In genomic region chr1:235324296-235324695, GRCh38 we compare ENCODE assay signal across 1 cellular context.
TF ChIP-seq lines count a peak whose summit lies in the region.

No MANE protein-coding gene starts in this region.

TF ChIP-seq in WTC11, 78 proteins besides CTCF, POLR2A, EP300 and RAD21 (continued from another document):
- TF ChIP-seq ARID4B (CRISPR knock-in tag; IDR thresholded peaks at IDR 0.05; ENCODE audit: borderline replicate concordance) (no peak), TCF7 (CRISPR knock-in tag; IDR thresholded peaks at IDR 0.05; ENCODE audit: low read depth) (no peak), SP1 (CRISPR knock-in tag; conservative IDR thresholded peaks at IDR 0.05) (no peak), GTF2I (CRISPR knock-in tag; conservative IDR thresholded peaks at IDR 0.05) (no peak)
